In the genomic region with DNA sequence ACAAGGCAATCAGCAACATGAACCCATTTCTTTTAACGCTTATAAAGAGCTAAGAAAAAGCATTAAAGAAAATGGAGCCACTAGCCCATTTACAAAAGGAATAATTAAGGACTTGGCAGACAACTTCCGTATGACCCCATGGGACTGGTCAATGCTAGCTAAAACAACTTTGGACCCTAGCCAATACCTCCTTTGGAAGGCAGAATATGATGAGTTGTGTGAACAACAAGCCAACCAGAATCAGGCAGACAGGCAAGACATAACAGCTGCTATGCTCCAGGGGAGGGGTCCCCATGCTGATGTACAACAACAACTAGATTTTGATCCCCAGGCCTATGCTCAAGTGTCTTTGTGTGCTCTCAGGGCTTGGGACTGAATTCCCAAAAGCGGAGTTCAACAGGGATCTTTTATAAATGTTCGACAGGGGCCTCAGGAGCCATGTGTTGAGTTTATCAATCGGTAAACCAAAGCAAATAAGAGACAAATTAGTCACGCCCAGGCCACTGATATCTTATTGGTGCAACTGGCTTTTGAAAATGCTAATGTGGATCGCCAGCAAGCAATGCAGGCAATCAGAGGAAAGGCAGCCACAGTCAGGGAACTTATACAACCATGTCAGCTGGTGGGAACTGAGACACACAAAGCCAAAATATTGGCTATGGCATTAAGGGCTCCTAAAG, we compare ENCODE assay signal across 17 cellular contexts.
"Had no signal": no experiment of that assay in that cellular context is flagged by ENCODE, and none has a peak within 500 bp of the region (broad histone marks: within the 10 kb centered on the region; RNA-seq: fewer than 3 reads in every experiment).

No MANE protein-coding gene starts in this region.

- H3K4me1 Mint-ChIP-seq: activated CD4-positive, alpha-beta T cell treated with anti-CD3 and anti-CD28 coated beads for 36 hours; activated naive CD8-positive, alpha-beta T cell treated with anti-CD3 and anti-CD28 coated beads, Interleukin-2, amount 10 ng/mL, durations not matched to agents 7 days and 5 days; activated T-helper 17 cell treated with anti-CD3 and anti-CD28 coated beads, Interleukin-2, amount 50 U/mL, for 72 hours; stimulated activated naive B cell treated with anti-CD40 and anti-IgM and Interleukin-4, amounts not matched to agents 10 μg/mL and 1 μg/mL and 100 μg/mL, for 72 hours had no signal

- H3K36me3 ChIP-seq: brain microvascular endothelial cell, left ventricle myocardium inferior had no signal

- DNase-seq: activated CD4-positive, alpha-beta T cell treated with anti-CD3 and anti-CD28 coated beads for 36 hours; activated CD4-positive, alpha-beta T cell treated with anti-CD3 and anti-CD28 coated beads, Interleukin-2, amount 50 U/mL, for 48 hours; activated naive CD4-positive, alpha-beta T cell; activated naive CD8-positive, alpha-beta T cell treated with anti-CD3 and anti-CD28 coated beads, Interleukin-2, amount 10 ng/mL, durations not matched to agents 7 days and 5 days; brain microvascular endothelial cell; erythroblast; foreskin melanocyte; kidney; left ventricle myocardium inferior; mammary epithelial cell; midbrain; retina; stimulated activated naive B cell treated with anti-CD40 and anti-IgM and Interleukin-4, amounts not matched to agents 10 μg/mL and 1 μg/mL and 100 μg/mL, for 72 hours; T-helper 2 cell had no signal

- H3K4me1 ChIP-seq: left ventricle myocardium inferior had no signal

- H3K4me3 Mint-ChIP-seq: activated CD4-positive, alpha-beta T cell treated with anti-CD3 and anti-CD28 coated beads for 36 hours; activated naive CD8-positive, alpha-beta T cell treated with anti-CD3 and anti-CD28 coated beads, Interleukin-2, amount 10 ng/mL, durations not matched to agents 7 days and 5 days; activated T-helper 17 cell treated with anti-CD3 and anti-CD28 coated beads, Interleukin-2, amount 50 U/mL, for 72 hours; stimulated activated naive B cell treated with anti-CD40 and anti-IgM and Interleukin-4, amounts not matched to agents 10 μg/mL and 1 μg/mL and 100 μg/mL, for 72 hours; WTC11 had no signal

- H3K36me3 Mint-ChIP-seq: activated naive CD8-positive, alpha-beta T cell treated with anti-CD3 and anti-CD28 coated beads, Interleukin-2, amount 10 ng/mL, durations not matched to agents 7 days and 5 days; stimulated activated naive B cell treated with anti-CD40 and anti-IgM and Interleukin-4, amounts not matched to agents 10 μg/mL and 1 μg/mL and 100 μg/mL, for 72 hours had no signal

- H3K27me3 ChIP-seq: brain microvascular endothelial cell had no signal

- ATAC-seq: activated CD4-positive, alpha-beta T cell treated with anti-CD3 and anti-CD28 coated beads for 36 hours; activated T-helper 17 cell treated with anti-CD3 and anti-CD28 coated beads, Interleukin-2, amount 50 U/mL, for 72 hours; stimulated activated naive B cell treated with anti-CD40 and anti-IgM and Interleukin-4, amounts not matched to agents 10 μg/mL and 1 μg/mL and 100 μg/mL, for 72 hours had no signal

- H3K27ac ChIP-seq: brain microvascular endothelial cell, coronary artery, left ventricle myocardium inferior had no signal

- H3K27me3 Mint-ChIP-seq: activated CD4-positive, alpha-beta T cell treated with anti-CD3 and anti-CD28 coated beads for 36 hours; activated naive CD8-positive, alpha-beta T cell treated with anti-CD3 and anti-CD28 coated beads, Interleukin-2, amount 10 ng/mL, durations not matched to agents 7 days and 5 days; activated T-helper 17 cell treated with anti-CD3 and anti-CD28 coated beads, Interleukin-2, amount 50 U/mL, for 72 hours; stimulated activated naive B cell treated with anti-CD40 and anti-IgM and Interleukin-4, amounts not matched to agents 10 μg/mL and 1 μg/mL and 100 μg/mL, for 72 hours had no signal

- H3K4me3 ChIP-seq: coronary artery, left ventricle myocardium inferior had no signal

- H3K27ac Mint-ChIP-seq: activated CD4-positive, alpha-beta T cell treated with anti-CD3 and anti-CD28 coated beads for 36 hours; activated naive CD8-positive, alpha-beta T cell treated with anti-CD3 and anti-CD28 coated beads, Interleukin-2, amount 10 ng/mL, durations not matched to agents 7 days and 5 days; activated T-helper 17 cell treated with anti-CD3 and anti-CD28 coated beads, Interleukin-2, amount 50 U/mL, for 72 hours; stimulated activated naive B cell treated with anti-CD40 and anti-IgM and Interleukin-4, amounts not matched to agents 10 μg/mL and 1 μg/mL and 100 μg/mL, for 72 hours; WTC11 had no signal
